Comparison of ENCODE assay signal across 21 cellular contexts in genomic region chr10:131196176-131196885, GRCh38.
"Had no signal": no experiment of that assay in that cellular context is flagged by ENCODE, and none has a peak within 500 bp of the region (broad histone marks: within the 10 kb centered on the region; RNA-seq: fewer than 3 reads in every experiment).

No MANE protein-coding gene starts in this region.

- DNase-seq: activated B cell treated with CpG ODN at 0.5 μM for 24 hours; activated CD4-positive, alpha-beta memory T cell treated with anti-CD3 and anti-CD28 coated beads for 36 hours; activated CD4-positive, alpha-beta T cell treated with anti-CD3 and anti-CD28 coated beads for 4 hours; activated naive CD4-positive, alpha-beta T cell; activated naive CD8-positive, alpha-beta T cell treated with anti-CD3 and anti-CD28 coated beads for 36 hours; activated T-cell treated with anti-CD3 and anti-CD28 coated beads, Interleukin-2, amount 50 U/mL, for 1 hour; cerebellar nuclear complex; cortex of kidney; erythroblast; foreskin fibroblast; kidney glomerular epithelial cell; nucleus accumbens; small intestine; stimulated activated CD4-positive, alpha-beta T cell treated with anti-CD3 and anti-CD28 coated beads, Interleukin-15, amount 100 ng/mL, for 24 hours; stimulated activated naive CD4-positive, alpha-beta T cell treated with Interleukin-2 at 50 U/mL for 16 hours; T1000 had no signal

- H3K4me3 Mint-ChIP-seq: activated B cell treated with CpG ODN at 0.5 μM for 24 hours; activated CD4-positive, alpha-beta memory T cell treated with anti-CD3 and anti-CD28 coated beads for 36 hours; activated naive CD8-positive, alpha-beta T cell treated with anti-CD3 and anti-CD28 coated beads for 36 hours; memory B cell; nephron; T-helper 1 cell treated with Interleukin-12 subunit alpha and Interleukin-12 subunit beta and Interleukin-4 antibody, amounts not matched to agents 30 μg/mL and 1 μg/mL, for 36 hours had no signal

- H3K4me1 ChIP-seq: upper lobe of left lung had no signal

- H3K27me3 Mint-ChIP-seq: activated B cell treated with CpG ODN at 0.5 μM for 24 hours had no signal

- H3K27ac ChIP-seq: upper lobe of left lung had no signal

- H3K27ac Mint-ChIP-seq: activated B cell treated with CpG ODN at 0.5 μM for 24 hours; activated CD4-positive, alpha-beta memory T cell treated with anti-CD3 and anti-CD28 coated beads for 36 hours; activated naive CD8-positive, alpha-beta T cell treated with anti-CD3 and anti-CD28 coated beads for 36 hours; memory B cell; nephron; T-helper 1 cell treated with Interleukin-12 subunit alpha and Interleukin-12 subunit beta and Interleukin-4 antibody, amounts not matched to agents 30 μg/mL and 1 μg/mL, for 36 hours had no signal

- H3K4me1 Mint-ChIP-seq: activated B cell treated with CpG ODN at 0.5 μM for 24 hours; activated naive CD8-positive, alpha-beta T cell treated with anti-CD3 and anti-CD28 coated beads for 36 hours; memory B cell; nephron had no signal

- ATAC-seq: sciatic nerve had no signal

- H3K9me3 ChIP-seq: upper lobe of left lung had no signal

- H3K9me3 Mint-ChIP-seq: nephron; T-helper 1 cell treated with Interleukin-12 subunit alpha and Interleukin-12 subunit beta and Interleukin-4 antibody, amounts not matched to agents 30 μg/mL and 1 μg/mL, for 36 hours had no signal

- H3K27me3 ChIP-seq: upper lobe of left lung had no signal

- H3K36me3 Mint-ChIP-seq: activated CD4-positive, alpha-beta memory T cell treated with anti-CD3 and anti-CD28 coated beads for 36 hours; activated naive CD8-positive, alpha-beta T cell treated with anti-CD3 and anti-CD28 coated beads for 36 hours; memory B cell had no signal
